8 cellular contexts compared by ENCODE assay signal in the genomic region with DNA sequence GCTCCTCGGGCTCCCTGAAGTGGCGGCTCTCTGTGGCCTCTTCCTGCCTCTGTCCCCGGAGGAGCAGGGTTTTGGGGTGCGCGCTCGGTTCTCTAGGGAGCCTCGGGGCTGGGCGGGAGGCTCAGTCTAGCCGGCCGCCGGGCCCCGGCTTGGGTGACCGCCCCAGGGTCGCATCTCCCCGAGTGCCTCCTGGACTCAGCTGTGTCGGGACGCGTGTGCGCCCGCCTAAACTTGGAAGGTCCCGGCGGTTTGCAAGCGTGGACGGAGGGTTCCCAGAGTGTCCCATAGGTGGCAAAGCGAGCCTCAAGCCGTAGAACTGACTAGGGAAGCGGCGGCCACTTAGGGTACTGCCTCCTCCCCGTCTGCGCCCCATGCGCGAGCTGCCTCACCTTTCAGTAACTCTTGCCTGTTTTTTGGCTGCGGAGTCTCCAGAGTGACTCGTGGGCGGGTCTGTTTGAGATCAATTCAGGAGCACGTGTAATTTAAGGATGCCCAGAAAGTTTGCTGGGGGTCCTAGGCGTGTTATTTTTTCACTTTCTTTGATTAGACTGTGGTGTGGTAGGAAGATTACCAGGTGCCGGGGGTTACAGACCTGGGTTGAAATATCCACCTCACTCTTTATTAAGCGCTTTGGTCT. TPM values are rescaled to one million over a fixed set of nuclear protein-coding genes. Genes with fewer than 3 reads are reported as not detected.
DNase-seq lines count a peak whose midpoint lies in the region; ATAC-seq and TF ChIP-seq lines count a peak whose summit lies in the region.

No MANE protein-coding gene starts in this region.

- peaks cover 47% of the 10 kb centered on the region for H3K4me1 Mint-ChIP-seq in activated T-cell treated with anti-CD3 and anti-CD28 coated beads, Interleukin-2, amount 50 U/mL, for 72 hours (ENCODE audit: low read depth)
- H3K4me1 Mint-ChIP-seq in natural killer cell, result peaks cover 24 to 32% of the 10 kb centered on the region in 2 donors

- peak overlapping the region; percentile 74 to 92 (median 80) for H3K4me3 ChIP-seq in Peyer's patch

- DNase-seq in DMS 273 (lab: John Stamatoyannopoulos, UW; ENCODE audit: unreplicated experiment) (peak; percentile 93), HS-5 (ENCODE audit: low read depth) (peak; percentile 38), Peyer's patch (peak; percentile 69 to 85 (median 79)), fibroblast of gingiva (ENCODE audit: low read depth) (peak; percentile 69), natural killer cell (peak; percentile 39)
- DNase-seq in activated T-cell treated with anti-CD3 and anti-CD28 coated beads, Interleukin-2, amount 50 U/mL, for 72 hours, result peak; percentile 72 to 80
- DNase-seq in stimulated activated naive CD4-positive, alpha-beta T cell (lab: John Stamatoyannopoulos, UW), result peak; percentile 26 to 62 (median 46)

- TF ChIP-seq POLR2A in Peyer's patch (IDR thresholded peaks at IDR 0.05), result peak in 1 of 2 donors; percentile 12

- intact Hi-C loops in natural killer cell (cut with micrococcal nuclease), result loop anchor here (2.0 kb wide), 1 partner anchor 549 kb away; no protein-coding TSS in a partner anchor

- TF ChIP-seq CTCF in Peyer's patch (IDR thresholded peaks at IDR 0.05) (peak; percentile 29 to 73 (median 56)), natural killer cell (IDR thresholded peaks at IDR 0.05) (no peak)

- H3K9me3 ChIP-seq in Peyer's patch, result no peaks in the 10 kb centered on the region

- ATAC-seq in GM21367 (IDR thresholded peaks at IDR 0.05; ENCODE audit: unreplicated experiment) (peak; percentile 46), natural killer cell (peak; percentile 29 to 44 (median 32))
- peak; percentile 61 for ATAC-seq in activated T-cell treated with anti-CD3 and anti-CD28 coated beads, Interleukin-2, amount 50 U/mL, for 72 hours (replicated peaks in 1 of 2)

- no peaks in the 10 kb centered on the region for H3K27me3 ChIP-seq in Peyer's patch

- no peaks in the 10 kb centered on the region for H3K9me3 Mint-ChIP-seq in activated T-cell treated with anti-CD3 and anti-CD28 coated beads, Interleukin-2, amount 50 U/mL, for 72 hours
- H3K9me3 Mint-ChIP-seq in natural killer cell, result no peaks in the 10 kb centered on the region

- H3K36me3 Mint-ChIP-seq in activated T-cell treated with anti-CD3 and anti-CD28 coated beads, Interleukin-2, amount 50 U/mL, for 72 hours (ENCODE audit: insufficient read depth in 2 of 2), result no peaks in the 10 kb centered on the region
- no peaks in the 10 kb centered on the region for H3K36me3 Mint-ChIP-seq in natural killer cell

- peak overlapping the region; percentile 76 to 91 (median 88) for H3K27ac ChIP-seq in Peyer's patch

- H3K27ac Mint-ChIP-seq in activated T-cell treated with anti-CD3 and anti-CD28 coated beads, Interleukin-2, amount 50 U/mL, for 72 hours, result peak overlapping the region; percentile 95
- H3K27ac Mint-ChIP-seq in natural killer cell, result peak overlapping the region; percentile 85 to 90

- peaks cover 10% of the 10 kb centered on the region for H3K27me3 Mint-ChIP-seq in activated T-cell treated with anti-CD3 and anti-CD28 coated beads, Interleukin-2, amount 50 U/mL, for 72 hours (ENCODE audit: low read depth)
- peaks cover 0 to 3% of the 10 kb centered on the region in 2 donors for H3K27me3 Mint-ChIP-seq in natural killer cell (ENCODE audit: low read depth in 2 of 2)

- H3K4me3 Mint-ChIP-seq in activated T-cell treated with anti-CD3 and anti-CD28 coated beads, Interleukin-2, amount 50 U/mL, for 72 hours, result peak overlapping the region; percentile 98 to 100
- peak overlapping the region; percentile 92 for H3K4me3 Mint-ChIP-seq in natural killer cell

- no peaks in the 10 kb centered on the region for H3K36me3 ChIP-seq in Peyer's patch

- H3K4me1 ChIP-seq in Peyer's patch, result peaks cover 0 to 7% (median 2%) of the 10 kb centered on the region in 4 donors

RNA-seq across cellular contexts. Expression of a gene that starts 0.7 kb away (rescaled TPM):
- total RNA-seq in Peyer's patch (10 to 100 TPM; 35.7 to 59.4 (median 36.5) TPM), natural killer cell (10 to 100 TPM; 23.1 to 29.9 (median 24.1) TPM)
- total RNA-seq in activated T-cell treated with anti-CD3 and anti-CD28 coated beads, Interleukin-2, amount 50 U/mL, for 72 hours, result 10 to 100 TPM; 77.5 to 79.2 TPM

RNA-seq across cellular contexts. Expression of a gene that starts 41.0 kb away (rescaled TPM):
- total RNA-seq in Peyer's patch, result 10 to 100 TPM; 11.0 to 20.6 (median 14.6) TPM
- 10 to 100 TPM; 39.7 to 47.2 TPM for total RNA-seq in activated T-cell treated with anti-CD3 and anti-CD28 coated beads, Interleukin-2, amount 50 U/mL, for 72 hours
- total RNA-seq in natural killer cell, result 10 to 100 TPM; 23.2 to 30.8 (median 25.5) TPM

RNA-seq across cellular contexts. Expression of a gene that starts 41.2 kb away (rescaled TPM):
- total RNA-seq in Peyer's patch (100 to 1,000 TPM in 1 of 4 donors, 10 to 100 TPM in 3; 75.5 to 155 (median 88.7) TPM), natural killer cell (10 to 100 TPM; 19.0 to 25.4 (median 23.9) TPM)
- total RNA-seq in activated T-cell treated with anti-CD3 and anti-CD28 coated beads, Interleukin-2, amount 50 U/mL, for 72 hours, result 100 to 1,000 TPM; 114 to 133 TPM

Comparison
In these comparisons a context has a peak if more than half of its experiments do, and no peak if none do; other contexts are left out.
1. Peak in every context shown above with its lines: DNase-seq, ATAC-seq, H3K4me3 ChIP-seq and H3K27ac ChIP-seq.
2. DNase-seq: peak in every context shown above with its lines; median percentile 93 in DMS 273; 79 in Peyer's patch; 76 in activated T-cell treated with anti-CD3 and anti-CD28 coated beads, Interleukin-2, amount 50 U/mL, for 72 hours; 69 in fibroblast of gingiva; 46 in stimulated activated naive CD4-positive, alpha-beta T cell; 39 in natural killer cell; 38 in HS-5.